Comparison of ENCODE assay signal across 34 cellular contexts in the genomic region with DNA sequence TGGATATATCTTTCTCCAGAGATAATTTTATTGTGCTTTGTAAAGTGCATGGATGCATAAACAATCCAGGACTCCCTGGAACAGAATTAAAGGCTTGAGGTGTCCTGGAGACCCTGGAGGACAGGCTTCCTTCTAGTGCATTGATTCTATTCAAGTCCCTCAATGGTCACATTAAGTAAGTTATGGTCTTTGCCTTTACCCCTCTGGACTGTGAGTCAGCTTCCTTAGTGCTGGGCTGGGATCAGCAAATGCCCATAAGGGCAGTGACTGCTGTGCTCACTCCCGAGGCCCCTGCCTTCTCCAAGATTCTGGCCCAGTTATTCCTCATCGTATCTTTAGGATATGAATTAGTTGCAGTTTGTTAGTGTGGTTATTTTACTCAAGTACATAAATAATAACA.
DNase-seq lines count a peak whose midpoint lies in the region; ATAC-seq lines count a peak whose summit lies in the region.
"Had no signal": no experiment of that assay in that cellular context is flagged by ENCODE, and none has a peak within 500 bp of the region (broad histone marks: within the 10 kb centered on the region; RNA-seq: fewer than 3 reads in every experiment).

No MANE protein-coding gene starts in this region.

- no peaks in the 10 kb centered on the region for H3K36me3 Mint-ChIP-seq in T-helper 17 cell (ENCODE audit: low read depth)
- H3K36me3 Mint-ChIP-seq: brain; stimulated activated effector memory CD8-positive, alpha-beta T cell treated with anti-CD3 and anti-CD28 coated beads, Interleukin-12 subunit alpha, Interleukin-12 subunit beta, amount 100 ng/mL, for 72 hours; type B pancreatic cell had no signal

- no peak overlapping the region for H3K4me3 ChIP-seq in GM23248
- H3K4me3 ChIP-seq: heart left ventricle, right lobe of liver, SK-N-MC had no signal

- H3K27ac ChIP-seq in GM23248: no peak overlapping the region
- H3K27ac ChIP-seq: heart left ventricle, right lobe of liver, RWPE1, SK-N-MC had no signal

- H3K4me1 Mint-ChIP-seq in T-helper 17 cell: peaks cover 44% of the 10 kb centered on the region
- H3K4me1 Mint-ChIP-seq: brain had no signal

- DNase-seq in D341Med (ENCODE audit: low spot score): peak; percentile 41
- DNase-seq in GM23248: peak; percentile 34
- no peak for DNase-seq in T-helper 17 cell
- peak; percentile 6 for DNase-seq in germinal center (ENCODE audit: low spot score)
- DNase-seq in NCI-H2227 (lab: John Stamatoyannopoulos, UW; ENCODE audit: unreplicated experiment): no peak
- no peak for DNase-seq in SKM-1 (lab: John Stamatoyannopoulos, UW; ENCODE audit: unreplicated experiment)
- no peak for DNase-seq in NCI-H1105 treated with DMSO at 0.1 percent for 48 hours (lab: John Stamatoyannopoulos, UW)
- DNase-seq in NCI-H524 (lab: John Stamatoyannopoulos, UW): no peak
- DNase-seq: activated CD4-positive, alpha-beta T cell treated with anti-CD3 and anti-CD28 coated beads for 36 hours; activated gamma-delta T cell; activated naive CD8-positive, alpha-beta T cell treated with anti-CD3 and anti-CD28 coated beads, Interleukin-2, amount 50 U/mL, for 24 hours; activated T-cell treated with anti-CD3 and anti-CD28 coated beads for 4 hours; BE2C; cerebellar nuclear complex; COR-L47; DMS79 treated with DMSO at 0.1 percent for 48 hours; GOT3; heart left ventricle; left cardiac atrium; NCI-H1417 treated with DMSO at 0.1 percent for 48 hours; NCI-H2081; NCI-H345; NCI-H748 treated with DMSO at 0.1 percent for 48 hours; right lobe of liver; stimulated activated CD4-positive, alpha-beta T cell treated with anti-CD3 and anti-CD28 coated beads, Interleukin-12 subunit alpha, Interleukin-12 subunit beta, amount 100 ng/mL, for 4 hours; stimulated activated CD4-positive, alpha-beta T cell treated with anti-CD3 and anti-CD28 coated beads, Interleukin-4, amount 100 ng/mL, for 24 hours; substantia nigra; T-helper 2 cell had no signal

- no peaks in the 10 kb centered on the region for H3K27me3 ChIP-seq in GM23248 (replicated peaks; ENCODE audit: insufficient read depth)
- H3K27me3 ChIP-seq: BE2C, right lobe of liver had no signal

- ATAC-seq in T-helper 17 cell: no peak
- ATAC-seq: activated CD4-positive, alpha-beta T cell treated with anti-CD3 and anti-CD28 coated beads for 36 hours; activated naive CD8-positive, alpha-beta T cell treated with anti-CD3 and anti-CD28 coated beads, Interleukin-2, amount 50 U/mL, for 24 hours; heart left ventricle; left cardiac atrium; right lobe of liver; stimulated activated effector memory CD8-positive, alpha-beta T cell treated with anti-CD3 and anti-CD28 coated beads, Interleukin-12 subunit alpha, Interleukin-12 subunit beta, amount 100 ng/mL, for 72 hours had no signal

- WGBS in GM23248 (ENCODE audit: low coverage in 1 of 2, low lambda C conversion rate in 2 of 2, missing lambda C conversion rate in 2 of 2), 2 experiments: 31 to 42% methylated on average over 2 of the region's 2 CpGs

- in situ Hi-C loops in GM23248 (cut with MboI): no loop called here

- H3K9me2 ChIP-seq in GM23248 (ENCODE audit: insufficient read depth): no peaks in the 10 kb centered on the region

- H3K36me3 ChIP-seq in GM23248 (ENCODE audit: low read depth): no peaks in the 10 kb centered on the region
- H3K36me3 ChIP-seq: BE2C, heart left ventricle, right lobe of liver had no signal

- H3K9me3 ChIP-seq in GM23248 (ENCODE audit: low read depth) (no peaks in the 10 kb centered on the region), T-helper 17 cell (ENCODE audit: control insufficient read depth, low read length, poor library complexity, severe bottlenecking) (no peaks in the 10 kb centered on the region)
- H3K9me3 ChIP-seq: BE2C, heart left ventricle, right lobe of liver had no signal

- H2AFZ ChIP-seq in GM23248: no peak overlapping the region

- no peaks in the 10 kb centered on the region for H3K79me2 ChIP-seq in GM23248 (ENCODE audit: insufficient read depth)

- peak overlapping the region; percentile 22 for H3K27ac Mint-ChIP-seq in T-helper 17 cell
- H3K27ac Mint-ChIP-seq: activated CD4-positive, alpha-beta T cell treated with anti-CD3 and anti-CD28 coated beads for 36 hours; activated naive CD8-positive, alpha-beta T cell treated with anti-CD3 and anti-CD28 coated beads, Interleukin-2, amount 50 U/mL, for 24 hours; brain; stimulated activated effector memory CD8-positive, alpha-beta T cell treated with anti-CD3 and anti-CD28 coated beads, Interleukin-12 subunit alpha, Interleukin-12 subunit beta, amount 100 ng/mL, for 72 hours; type B pancreatic cell had no signal

- H3K27me3 Mint-ChIP-seq in T-helper 17 cell: peaks cover 6% of the 10 kb centered on the region
- H3K27me3 Mint-ChIP-seq: activated CD4-positive, alpha-beta T cell treated with anti-CD3 and anti-CD28 coated beads for 36 hours; activated naive CD8-positive, alpha-beta T cell treated with anti-CD3 and anti-CD28 coated beads, Interleukin-2, amount 50 U/mL, for 24 hours; type B pancreatic cell had no signal

- H3K4me3 Mint-ChIP-seq in T-helper 17 cell: no peak overlapping the region
- H3K4me3 Mint-ChIP-seq: activated CD4-positive, alpha-beta T cell treated with anti-CD3 and anti-CD28 coated beads for 36 hours; activated naive CD8-positive, alpha-beta T cell treated with anti-CD3 and anti-CD28 coated beads, Interleukin-2, amount 50 U/mL, for 24 hours; brain; neural crest cell; stimulated activated effector memory CD8-positive, alpha-beta T cell treated with anti-CD3 and anti-CD28 coated beads, Interleukin-12 subunit alpha, Interleukin-12 subunit beta, amount 100 ng/mL, for 72 hours; type B pancreatic cell had no signal

- H4K20me1 ChIP-seq in GM23248 (ENCODE audit: insufficient read depth): no peaks in the 10 kb centered on the region

- peaks cover 22% of the 10 kb centered on the region for H3F3A ChIP-seq in GM23248 (ENCODE audit: insufficient read depth)

- no peak overlapping the region for H3K4me2 ChIP-seq in GM23248 (ENCODE audit: unreplicated experiment)

- H3K9ac ChIP-seq in GM23248: no peak overlapping the region

- peaks cover 33% of the 10 kb centered on the region for H3K4me1 ChIP-seq in GM23248 (ENCODE audit: insufficient read depth)
- H3K4me1 ChIP-seq: BE2C, right lobe of liver had no signal

Comparison
In these comparisons a context has a peak if more than half of its experiments do, and no peak if none do; other contexts are left out.
1. DNase-seq: peak in D341Med (single experiment), GM23248 (single experiment) and germinal center (single experiment); none in T-helper 17 cell (0 of 3), NCI-H2227 (single experiment), SKM-1 (single experiment), NCI-H1105 treated with DMSO at 0.1 percent for 48 hours (single experiment) and NCI-H524 (0 of 2).